ENCODE assay signal across 17 cellular contexts in genomic region chr7:41910916-41911315, GRCh38.
DNase-seq lines count a peak whose midpoint lies in the region; TF ChIP-seq lines count a peak whose summit lies in the region.
"Had no signal": no experiment of that assay in that cellular context is flagged by ENCODE, and none has a peak within 500 bp of the region (broad histone marks: within the 10 kb centered on the region; RNA-seq: fewer than 3 reads in every experiment).

No MANE protein-coding gene starts in this region.

- no peak overlapping the region for H2AFZ ChIP-seq in GM23248

- peak overlapping the region; percentile 54 for H3K9ac ChIP-seq in GM23248

- H3K4me1 ChIP-seq in GM23248 (ENCODE audit: insufficient read depth), result peaks cover 44% of the 10 kb centered on the region
- peaks cover 2 to 7% of the 10 kb centered on the region in 2 donors for H3K4me1 ChIP-seq in ascending aorta

- in situ Hi-C loops in GM23248 (cut with MboI), result no loop called here

- no peaks in the 10 kb centered on the region for H4K20me1 ChIP-seq in GM23248 (ENCODE audit: insufficient read depth)

- H3K27ac ChIP-seq in GM23248 (peak overlapping the region; percentile 94), ascending aorta (no peak overlapping the region)
- H3K27ac ChIP-seq: SK-N-MC had no signal

- WGBS in GM23248 (ENCODE audit: low coverage in 1 of 2, low lambda C conversion rate in 2 of 2, missing lambda C conversion rate in 2 of 2), 2 experiments, result 8 to 10% methylated on average over 3 of the region's 3 CpGs

- DNase-seq in AG10803 (ENCODE audit: low read depth) (peak; percentile 81), GM23248 (peak; percentile 64), epithelial cell of esophagus (ENCODE audit: low read depth) (peak; percentile 41), kidney tubule cell (ENCODE audit: low spot score) (peak; percentile 64), epidermal melanocyte (ENCODE audit: insufficient read length, low spot score) (no peak), ascending aorta (ENCODE audit: low spot score in 2 of 2) (no peak), T1000 (lab: John Stamatoyannopoulos, UW) (no peak)
- DNase-seq: CD8-positive, alpha-beta T cell; DMS79 treated with DMSO at 0.1 percent for 48 hours; Karpas-422; MG63; NCI-H1092; NCI-H146; NCI-H2081; NCI-H510A had no signal

- no peaks in the 10 kb centered on the region for H3K9me3 ChIP-seq in GM23248 (ENCODE audit: low read depth)
- H3K9me3 ChIP-seq in ascending aorta, result no peaks in the 10 kb centered on the region
- H3K9me3 ChIP-seq: MG63 had no signal

- TF ChIP-seq CTCF in AG10803 (conservative IDR thresholded peaks at IDR 0.05; ENCODE audit: low read length) (no peak), epithelial cell of esophagus (IDR thresholded peaks at IDR 0.05; ENCODE audit: insufficient read depth, low read depth, low read length, missing control alignments) (no peak), ascending aorta (IDR thresholded peaks at IDR 0.05) (no peak)

- H3K36me3 ChIP-seq in GM23248 (ENCODE audit: low read depth), result no peaks in the 10 kb centered on the region
- no peaks in the 10 kb centered on the region for H3K36me3 ChIP-seq in ascending aorta
- H3K36me3 ChIP-seq: MG63 had no signal

- H3K4me3 ChIP-seq in AG10803 (ENCODE audit: low read length) (no peak overlapping the region), GM23248 (no peak overlapping the region), epithelial cell of esophagus (ENCODE audit: low read length) (no peak overlapping the region), ascending aorta (no peak overlapping the region)
- H3K4me3 ChIP-seq: GM12878, MG63, SK-N-MC had no signal

- no peaks in the 10 kb centered on the region for H3K9me2 ChIP-seq in GM23248 (ENCODE audit: insufficient read depth)

- intact Hi-C loops in ascending aorta (cut with DNase I), result no loop called here

- no peaks in the 10 kb centered on the region for H3K79me2 ChIP-seq in GM23248 (ENCODE audit: insufficient read depth)

- peak overlapping the region; percentile 24 for H3K4me2 ChIP-seq in GM23248 (ENCODE audit: unreplicated experiment)

- peaks cover 34% of the 10 kb centered on the region for H3F3A ChIP-seq in GM23248 (ENCODE audit: insufficient read depth)

- H3K27me3 ChIP-seq in GM23248 (replicated peaks; ENCODE audit: insufficient read depth), result no peaks in the 10 kb centered on the region
- no peaks in the 10 kb centered on the region for H3K27me3 ChIP-seq in ascending aorta
- H3K27me3 ChIP-seq: MG63 had no signal

Comparison
In these comparisons a context has a peak if more than half of its experiments do, and no peak if none do; other contexts are left out.
1. DNase-seq: peak in AG10803 (single experiment), GM23248 (single experiment), epithelial cell of esophagus (single experiment) and kidney tubule cell (single experiment); none in epidermal melanocyte (single experiment), ascending aorta (0 of 2) and T1000 (single experiment).